Comparison of ENCODE assay signal across 1 cellular context in the genomic region with DNA sequence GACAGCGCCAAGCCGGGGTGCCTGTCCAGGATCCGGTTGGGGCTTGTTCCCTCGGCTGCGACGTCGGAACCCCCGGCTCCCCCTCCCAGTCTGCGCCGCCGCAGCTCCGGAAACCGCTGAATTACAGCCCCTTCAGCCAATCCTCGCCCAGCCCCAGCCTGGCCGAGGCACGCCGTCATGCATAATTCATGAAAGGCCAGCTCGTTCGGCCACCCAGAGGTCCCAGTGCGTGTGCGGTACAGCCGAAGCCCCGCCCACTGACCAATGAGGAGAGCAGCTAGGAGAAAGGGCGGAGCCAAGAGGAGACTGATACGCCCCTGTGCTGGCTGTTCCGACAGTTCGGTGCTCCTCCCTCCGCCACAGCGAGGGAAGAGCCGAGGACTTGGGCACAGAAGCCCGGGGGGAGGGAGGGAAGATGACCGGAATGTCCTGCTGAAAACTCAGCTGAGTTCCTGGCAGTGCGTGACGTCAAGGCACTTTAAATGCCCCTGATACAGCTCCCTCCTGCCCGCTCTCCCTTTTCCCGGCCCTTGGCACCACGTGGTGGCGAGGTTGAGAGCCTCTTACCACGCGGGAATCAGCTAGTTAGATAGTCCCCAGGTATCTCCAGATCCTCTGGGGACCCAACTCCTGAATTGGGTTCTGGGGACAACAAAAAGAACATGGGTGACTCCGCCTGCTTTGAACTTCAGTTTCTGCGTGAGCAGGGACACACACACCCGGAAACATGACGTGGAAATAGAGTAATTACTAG.
TF ChIP-seq lines count a peak whose summit lies in the region.

A gene (minus strand): TSS at position 62 of the 754 bp plus-strand sequence. CDS start 39,926 bp downstream, outside the sequence.

TF ChIP-seq in HepG2, 621 proteins besides CTCF, POLR2A, EP300 and RAD21 (continued from another document and continues in another):
- TF ChIP-seq, protein P1, sequence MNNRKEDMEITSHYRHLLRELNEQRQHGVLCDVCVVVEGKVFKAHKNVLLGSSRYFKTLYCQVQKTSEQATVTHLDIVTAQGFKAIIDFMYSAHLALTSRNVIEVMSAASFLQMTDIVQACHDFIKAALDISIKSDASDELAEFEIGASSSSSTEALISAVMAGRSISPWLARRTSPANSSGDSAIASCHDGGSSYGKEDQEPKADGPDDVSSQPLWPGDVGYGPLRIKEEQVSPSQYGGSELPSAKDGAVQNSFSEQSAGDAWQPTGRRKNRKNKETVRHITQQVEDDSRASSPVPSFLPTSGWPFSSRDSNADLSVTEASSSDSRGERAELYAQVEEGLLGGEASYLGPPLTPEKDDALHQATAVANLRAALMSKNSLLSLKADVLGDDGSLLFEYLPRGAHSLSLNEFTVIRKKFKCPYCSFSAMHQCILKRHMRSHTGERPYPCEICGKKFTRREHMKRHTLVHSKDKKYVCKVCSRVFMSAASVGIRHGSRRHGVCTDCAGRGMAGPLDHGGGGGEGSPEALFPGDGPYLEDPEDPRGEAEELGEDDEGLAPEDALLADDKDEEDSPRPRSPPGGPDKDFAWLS (CRISPR knock-in tag; IDR thresholded peaks at IDR 0.05; ENCODE audit: borderline replicate concordance) = no peak; the same call in 1 of the 2 replicates
- TF ChIP-seq RFXAP (CRISPR knock-in tag; IDR thresholded peaks at IDR 0.05; ENCODE audit: borderline replicate concordance) = peak; percentile 97
- TF ChIP-seq ZNF382 (CRISPR knock-in tag; IDR thresholded peaks at IDR 0.05; ENCODE audit: borderline replicate concordance) = no peak
- TF ChIP-seq, protein P2, sequence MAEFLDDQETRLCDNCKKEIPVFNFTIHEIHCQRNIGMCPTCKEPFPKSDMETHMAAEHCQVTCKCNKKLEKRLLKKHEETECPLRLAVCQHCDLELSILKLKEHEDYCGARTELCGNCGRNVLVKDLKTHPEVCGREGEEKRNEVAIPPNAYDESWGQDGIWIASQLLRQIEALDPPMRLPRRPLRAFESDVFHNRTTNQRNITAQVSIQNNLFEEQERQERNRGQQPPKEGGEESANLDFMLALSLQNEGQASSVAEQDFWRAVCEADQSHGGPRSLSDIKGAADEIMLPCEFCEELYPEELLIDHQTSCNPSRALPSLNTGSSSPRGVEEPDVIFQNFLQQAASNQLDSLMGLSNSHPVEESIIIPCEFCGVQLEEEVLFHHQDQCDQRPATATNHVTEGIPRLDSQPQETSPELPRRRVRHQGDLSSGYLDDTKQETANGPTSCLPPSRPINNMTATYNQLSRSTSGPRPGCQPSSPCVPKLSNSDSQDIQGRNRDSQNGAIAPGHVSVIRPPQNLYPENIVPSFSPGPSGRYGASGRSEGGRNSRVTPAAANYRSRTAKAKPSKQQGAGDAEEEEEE (CRISPR knock-in tag; IDR thresholded peaks at IDR 0.05; ENCODE audit: borderline replicate concordance) = peak; percentile 83
- peak; percentile 86; the same call in 1 of the 2 replicates for TF ChIP-seq ZNF101 (CRISPR knock-in tag; IDR thresholded peaks at IDR 0.05; ENCODE audit: borderline replicate concordance, low read depth)
- TF ChIP-seq TEAD2 (CRISPR knock-in tag; IDR thresholded peaks at IDR 0.05) = 0 out of 2 replicates have a peak, but pooled peaks have one; percentile 42
- no peak for TF ChIP-seq PAX8 (CRISPR knock-in tag; IDR thresholded peaks at IDR 0.05; ENCODE audit: borderline replicate concordance)
- peak; percentile 96 for TF ChIP-seq MED1 (CRISPR knock-in tag; IDR thresholded peaks at IDR 0.05)
- peak; percentile 97 for TF ChIP-seq RFXANK (CRISPR knock-in tag; IDR thresholded peaks at IDR 0.05)
- no peak for TF ChIP-seq SMARCE1 (IDR thresholded peaks at IDR 0.05; ENCODE audit: borderline replicate concordance)
- peak; percentile 99 for TF ChIP-seq ZNF747 (CRISPR knock-in tag; IDR thresholded peaks at IDR 0.05; ENCODE audit: borderline replicate concordance)
- TF ChIP-seq, protein P3, sequence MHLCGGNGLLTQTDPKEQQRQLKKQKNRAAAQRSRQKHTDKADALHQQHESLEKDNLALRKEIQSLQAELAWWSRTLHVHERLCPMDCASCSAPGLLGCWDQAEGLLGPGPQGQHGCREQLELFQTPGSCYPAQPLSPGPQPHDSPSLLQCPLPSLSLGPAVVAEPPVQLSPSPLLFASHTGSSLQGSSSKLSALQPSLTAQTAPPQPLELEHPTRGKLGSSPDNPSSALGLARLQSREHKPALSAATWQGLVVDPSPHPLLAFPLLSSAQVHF (CRISPR knock-in tag; IDR thresholded peaks at IDR 0.05) = no peak
- TF ChIP-seq, protein P4, sequence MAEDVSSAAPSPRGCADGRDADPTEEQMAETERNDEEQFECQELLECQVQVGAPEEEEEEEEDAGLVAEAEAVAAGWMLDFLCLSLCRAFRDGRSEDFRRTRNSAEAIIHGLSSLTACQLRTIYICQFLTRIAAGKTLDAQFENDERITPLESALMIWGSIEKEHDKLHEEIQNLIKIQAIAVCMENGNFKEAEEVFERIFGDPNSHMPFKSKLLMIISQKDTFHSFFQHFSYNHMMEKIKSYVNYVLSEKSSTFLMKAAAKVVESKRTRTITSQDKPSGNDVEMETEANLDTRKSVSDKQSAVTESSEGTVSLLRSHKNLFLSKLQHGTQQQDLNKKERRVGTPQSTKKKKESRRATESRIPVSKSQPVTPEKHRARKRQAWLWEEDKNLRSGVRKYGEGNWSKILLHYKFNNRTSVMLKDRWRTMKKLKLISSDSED (CRISPR knock-in tag; IDR thresholded peaks at IDR 0.05) = no peak
- peak; percentile 96 for TF ChIP-seq RXRA (CRISPR knock-in tag; IDR thresholded peaks at IDR 0.05)
- TF ChIP-seq, protein P5, sequence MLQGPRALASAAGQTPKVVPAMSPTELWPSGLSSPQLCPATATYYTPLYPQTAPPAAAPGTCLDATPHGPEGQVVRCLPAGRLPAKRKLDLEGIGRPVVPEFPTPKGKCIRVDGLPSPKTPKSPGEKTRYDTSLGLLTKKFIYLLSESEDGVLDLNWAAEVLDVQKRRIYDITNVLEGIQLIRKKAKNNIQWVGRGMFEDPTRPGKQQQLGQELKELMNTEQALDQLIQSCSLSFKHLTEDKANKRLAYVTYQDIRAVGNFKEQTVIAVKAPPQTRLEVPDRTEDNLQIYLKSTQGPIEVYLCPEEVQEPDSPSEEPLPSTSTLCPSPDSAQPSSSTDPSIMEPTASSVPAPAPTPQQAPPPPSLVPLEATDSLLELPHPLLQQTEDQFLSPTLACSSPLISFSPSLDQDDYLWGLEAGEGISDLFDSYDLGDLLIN (CRISPR knock-in tag; IDR thresholded peaks at IDR 0.05; ENCODE audit: borderline replicate concordance) = peak; percentile 80; the same call in 1 of the 2 replicates
- TF ChIP-seq ZNF546 (CRISPR knock-in tag; conservative IDR thresholded peaks at IDR 0.05) = peak; percentile 88
- peak; percentile 96; the same call in 1 of the 2 replicates for TF ChIP-seq MXD4 (CRISPR knock-in tag; IDR thresholded peaks at IDR 0.05)
- TF ChIP-seq, protein P6, sequence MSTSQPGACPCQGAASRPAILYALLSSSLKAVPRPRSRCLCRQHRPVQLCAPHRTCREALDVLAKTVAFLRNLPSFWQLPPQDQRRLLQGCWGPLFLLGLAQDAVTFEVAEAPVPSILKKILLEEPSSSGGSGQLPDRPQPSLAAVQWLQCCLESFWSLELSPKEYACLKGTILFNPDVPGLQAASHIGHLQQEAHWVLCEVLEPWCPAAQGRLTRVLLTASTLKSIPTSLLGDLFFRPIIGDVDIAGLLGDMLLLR (CRISPR knock-in tag; IDR thresholded peaks at IDR 0.05) = peak; percentile 99
- peak; percentile 98 for TF ChIP-seq HOXA3 (CRISPR knock-in tag; IDR thresholded peaks at IDR 0.05)
- peak; percentile 70 for TF ChIP-seq HNF4A (CRISPR knock-in tag; IDR thresholded peaks at IDR 0.05)
- TF ChIP-seq, protein P7, sequence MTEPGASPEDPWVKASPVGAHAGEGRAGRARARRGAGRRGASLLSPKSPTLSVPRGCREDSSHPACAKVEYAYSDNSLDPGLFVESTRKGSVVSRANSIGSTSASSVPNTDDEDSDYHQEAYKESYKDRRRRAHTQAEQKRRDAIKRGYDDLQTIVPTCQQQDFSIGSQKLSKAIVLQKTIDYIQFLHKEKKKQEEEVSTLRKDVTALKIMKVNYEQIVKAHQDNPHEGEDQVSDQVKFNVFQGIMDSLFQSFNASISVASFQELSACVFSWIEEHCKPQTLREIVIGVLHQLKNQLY (CRISPR knock-in tag; IDR thresholded peaks at IDR 0.05) = peak; percentile 78
- peak; percentile 92 for TF ChIP-seq HMG20A (CRISPR knock-in tag; IDR thresholded peaks at IDR 0.05; ENCODE audit: borderline replicate concordance)
- TF ChIP-seq SAFB2 (CRISPR knock-in tag; IDR thresholded peaks at IDR 0.05; ENCODE audit: borderline replicate concordance, low read depth) = peak; percentile 97; the same call in 1 of the 2 replicates
- peak; percentile 94; the same call in 1 of the 2 replicates for TF ChIP-seq KLF15 (CRISPR knock-in tag; IDR thresholded peaks at IDR 0.05; ENCODE audit: borderline replicate concordance)
- TF ChIP-seq HDAC6 (IDR thresholded peaks at IDR 0.05; ENCODE audit: low read depth, low read length) = no peak
- TF ChIP-seq, protein P8, sequence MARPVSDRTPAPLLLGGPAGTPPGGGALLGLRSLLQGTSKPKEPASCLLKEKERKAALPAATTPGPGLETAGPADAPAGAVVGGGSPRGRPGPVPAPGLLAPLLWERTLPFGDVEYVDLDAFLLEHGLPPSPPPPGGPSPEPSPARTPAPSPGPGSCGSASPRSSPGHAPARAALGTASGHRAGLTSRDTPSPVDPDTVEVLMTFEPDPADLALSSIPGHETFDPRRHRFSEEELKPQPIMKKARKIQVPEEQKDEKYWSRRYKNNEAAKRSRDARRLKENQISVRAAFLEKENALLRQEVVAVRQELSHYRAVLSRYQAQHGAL (CRISPR knock-in tag; IDR thresholded peaks at IDR 0.05; ENCODE audit: not compliant biosample characterization) = peak; percentile 98
- TF ChIP-seq KLF12 (CRISPR knock-in tag; IDR thresholded peaks at IDR 0.05; ENCODE audit: borderline replicate concordance) = no peak; the same call in 1 of the 2 replicates
- TF ChIP-seq ZNF879 (CRISPR knock-in tag; IDR thresholded peaks at IDR 0.05) = no peak
- TF ChIP-seq, protein P9, sequence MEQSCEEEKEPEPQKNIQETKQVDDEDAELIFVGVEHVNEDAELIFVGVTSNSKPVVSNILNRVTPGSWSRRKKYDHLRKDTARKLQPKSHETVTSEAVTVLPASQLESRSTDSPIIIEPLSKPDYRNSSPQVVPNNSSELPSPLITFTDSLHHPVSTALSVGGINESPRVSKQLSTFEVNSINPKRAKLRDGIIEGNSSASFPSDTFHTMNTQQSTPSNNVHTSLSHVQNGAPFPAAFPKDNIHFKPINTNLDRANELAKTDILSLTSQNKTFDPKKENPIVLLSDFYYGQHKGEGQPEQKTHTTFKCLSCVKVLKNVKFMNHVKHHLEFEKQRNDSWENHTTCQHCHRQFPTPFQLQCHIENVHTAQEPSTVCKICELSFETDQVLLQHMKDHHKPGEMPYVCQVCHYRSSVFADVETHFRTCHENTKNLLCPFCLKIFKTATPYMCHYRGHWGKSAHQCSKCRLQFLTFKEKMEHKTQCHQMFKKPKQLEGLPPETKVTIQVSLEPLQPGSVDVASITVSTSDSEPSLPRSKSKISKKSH (CRISPR knock-in tag; IDR thresholded peaks at IDR 0.05; ENCODE audit: borderline replicate concordance) = peak; percentile 96; the same call in 1 of the 2 replicates
- TF ChIP-seq, protein P10, sequence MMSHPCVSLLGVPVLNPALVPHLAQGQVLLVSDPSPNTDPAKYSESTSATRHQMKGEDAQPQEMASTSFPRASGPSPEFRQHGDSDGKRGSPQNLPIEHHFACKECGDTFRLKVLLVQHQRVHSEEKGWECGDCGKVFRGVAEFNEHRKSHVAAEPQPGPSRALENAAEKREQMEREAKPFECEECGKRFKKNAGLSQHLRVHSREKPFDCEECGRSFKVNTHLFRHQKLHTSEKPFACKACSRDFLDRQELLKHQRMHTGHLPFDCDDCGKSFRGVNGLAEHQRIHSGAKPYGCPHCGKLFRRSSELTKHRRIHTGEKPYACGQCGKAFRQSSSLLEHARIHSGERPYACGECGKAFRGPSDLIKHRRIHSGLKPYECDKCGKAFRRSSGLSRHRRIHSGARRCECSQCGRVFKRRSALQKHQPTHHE (CRISPR knock-in tag; IDR thresholded peaks at IDR 0.05; ENCODE audit: borderline replicate concordance) = peak; percentile 99; the same call in 1 of the 2 replicates
- peak; percentile 83; the same call in 1 of the 2 replicates for TF ChIP-seq ZNF20 (CRISPR knock-in tag; IDR thresholded peaks at IDR 0.05)
- peak; percentile 84; the same call in 1 of the 2 replicates for TF ChIP-seq ZNF124 (CRISPR knock-in tag; IDR thresholded peaks at IDR 0.05)
- peak; percentile 75; the same call in 1 of the 2 replicates for TF ChIP-seq ELF4 (CRISPR knock-in tag; IDR thresholded peaks at IDR 0.05; ENCODE audit: borderline replicate concordance)
- TF ChIP-seq CHCHD3 (CRISPR knock-in tag; IDR thresholded peaks at IDR 0.05) = no peak
- peak; percentile 79; the same call in 1 of the 2 replicates for TF ChIP-seq GFI1 (CRISPR knock-in tag; IDR thresholded peaks at IDR 0.05; ENCODE audit: borderline replicate concordance)
- peak; percentile 90 for TF ChIP-seq HOXD1 (CRISPR knock-in tag; IDR thresholded peaks at IDR 0.05)
- TF ChIP-seq, protein P11, sequence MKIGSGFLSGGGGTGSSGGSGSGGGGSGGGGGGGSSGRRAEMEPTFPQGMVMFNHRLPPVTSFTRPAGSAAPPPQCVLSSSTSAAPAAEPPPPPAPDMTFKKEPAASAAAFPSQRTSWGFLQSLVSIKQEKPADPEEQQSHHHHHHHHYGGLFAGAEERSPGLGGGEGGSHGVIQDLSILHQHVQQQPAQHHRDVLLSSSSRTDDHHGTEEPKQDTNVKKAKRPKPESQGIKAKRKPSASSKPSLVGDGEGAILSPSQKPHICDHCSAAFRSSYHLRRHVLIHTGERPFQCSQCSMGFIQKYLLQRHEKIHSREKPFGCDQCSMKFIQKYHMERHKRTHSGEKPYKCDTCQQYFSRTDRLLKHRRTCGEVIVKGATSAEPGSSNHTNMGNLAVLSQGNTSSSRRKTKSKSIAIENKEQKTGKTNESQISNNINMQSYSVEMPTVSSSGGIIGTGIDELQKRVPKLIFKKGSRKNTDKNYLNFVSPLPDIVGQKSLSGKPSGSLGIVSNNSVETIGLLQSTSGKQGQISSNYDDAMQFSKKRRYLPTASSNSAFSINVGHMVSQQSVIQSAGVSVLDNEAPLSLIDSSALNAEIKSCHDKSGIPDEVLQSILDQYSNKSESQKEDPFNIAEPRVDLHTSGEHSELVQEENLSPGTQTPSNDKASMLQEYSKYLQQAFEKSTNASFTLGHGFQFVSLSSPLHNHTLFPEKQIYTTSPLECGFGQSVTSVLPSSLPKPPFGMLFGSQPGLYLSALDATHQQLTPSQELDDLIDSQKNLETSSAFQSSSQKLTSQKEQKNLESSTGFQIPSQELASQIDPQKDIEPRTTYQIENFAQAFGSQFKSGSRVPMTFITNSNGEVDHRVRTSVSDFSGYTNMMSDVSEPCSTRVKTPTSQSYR (CRISPR knock-in tag; IDR thresholded peaks at IDR 0.05; ENCODE audit: borderline replicate concordance) = peak; percentile 68; the same call in 1 of the 2 replicates
- TF ChIP-seq EED (CRISPR knock-in tag; IDR thresholded peaks at IDR 0.05) = peak; percentile 99
- no peak; the same call in 1 of the 2 replicates for TF ChIP-seq ZNF3 (CRISPR knock-in tag; IDR thresholded peaks at IDR 0.05)
- TF ChIP-seq YY1 (IDR thresholded peaks at IDR 0.05; ENCODE audit: insufficient read depth, insufficient replicate concordance, low read depth, low read length) = peak; percentile 60
- TF ChIP-seq SMAD1 (CRISPR knock-in tag; IDR thresholded peaks at IDR 0.05; ENCODE audit: borderline replicate concordance, low read depth) = peak; percentile 65; the same call in 1 of the 2 replicates
- TF ChIP-seq CCDC6 (CRISPR knock-in tag; IDR thresholded peaks at IDR 0.05) = peak; percentile 100
- TF ChIP-seq NFIB (CRISPR knock-in tag; IDR thresholded peaks at IDR 0.05; ENCODE audit: borderline replicate concordance) = no peak
- peak; percentile 95 for TF ChIP-seq ZNF557 (CRISPR knock-in tag; IDR thresholded peaks at IDR 0.05)
- TF ChIP-seq SRSF9 (IDR thresholded peaks at IDR 0.05; ENCODE audit: borderline replicate concordance, insufficient read depth, low read depth, low read length, poor library complexity, severe bottlenecking) = no peak
